ENCODE assay signal across 31 cellular contexts in the genomic region with DNA sequence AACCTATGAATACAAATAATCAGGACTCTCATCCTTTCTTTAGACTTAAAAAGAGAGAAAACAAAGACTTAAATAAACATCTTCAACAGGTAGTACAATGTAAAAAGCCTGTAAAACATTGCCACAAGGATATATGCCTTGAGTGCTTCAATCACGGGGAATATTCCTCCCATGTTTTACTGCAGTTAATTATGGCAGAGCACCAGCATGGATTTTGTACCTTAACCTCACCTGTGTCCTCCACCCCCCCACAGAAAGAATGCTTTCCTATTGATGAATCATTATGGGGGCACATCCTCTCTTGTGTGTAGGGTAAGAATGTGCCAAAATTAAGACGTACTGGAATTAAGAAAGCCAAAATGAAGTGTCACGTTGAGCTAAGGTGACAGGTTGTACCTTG.
"Had no signal": no experiment of that assay in that cellular context is flagged by ENCODE, and none has a peak within 500 bp of the region (broad histone marks: within the 10 kb centered on the region; RNA-seq: fewer than 3 reads in every experiment).

No MANE protein-coding gene starts in this region.

- H3K27ac ChIP-seq: ascending aorta, cardiac muscle cell, coronary artery, dorsolateral prefrontal cortex, WERI-Rb-1 had no signal

- FAIRE-seq: frontal cortex had no signal

- H3K4me1 ChIP-seq: ascending aorta, breast epithelium had no signal

- H3K9me3 ChIP-seq: ascending aorta, breast epithelium had no signal

- H3K36me3 ChIP-seq: ascending aorta, breast epithelium, cardiac muscle cell, WERI-Rb-1 had no signal

- DNase-seq: activated B cell treated with CpG ODN at 0.5 μM for 24 hours; activated CD4-positive, alpha-beta memory T cell treated with anti-CD3 and anti-CD28 coated beads for 36 hours; activated CD4-positive, alpha-beta T cell treated with anti-CD3 and anti-CD28 coated beads for 48 hours; activated CD4-positive, alpha-beta T cell treated with anti-CD3 and anti-CD28 coated beads, Interleukin-2, amount 50 U/mL, for 1 hour; activated CD8-positive, alpha-beta memory T cell treated with anti-CD3 and anti-CD28 coated beads, Interleukin-2, amount 10 ng/mL, durations not matched to agents 7 days and 5 days; activated CD8-positive, alpha-beta memory T cell treated with anti-CD3 and anti-CD28 coated beads, Interleukin-2, amount 50 U/mL, for 4 hours; activated CD8-positive, alpha-beta T cell treated with anti-CD3 and anti-CD28 coated beads, Interleukin-2, amount 10 ng/mL, durations not matched to agents 7 days and 5 days; activated gamma-delta T cell; activated naive CD4-positive, alpha-beta T cell; activated naive CD4-positive, alpha-beta T cell treated with anti-CD3 and anti-CD28 coated beads, Interleukin-2, amount 10 ng/mL, durations not matched to agents 7 days and 5 days; activated naive CD8-positive, alpha-beta T cell treated with anti-CD3 and anti-CD28 coated beads, Interleukin-2, amount 10 ng/mL, durations not matched to agents 7 days and 5 days; activated T-cell treated with anti-CD3 and anti-CD28 coated beads, Interleukin-2, amount 50 U/mL, for 1 hour; activated T-cell treated with anti-CD3 and anti-CD28 coated beads, Interleukin-2, amount 50 U/mL, for 72 hours; central memory CD4-positive, alpha-beta T cell; cerebellar nuclear complex; dorsolateral prefrontal cortex; effector memory CD4-positive, alpha-beta T cell; endodermal cell; foreskin fibroblast; SW 1271; T-cell; T-helper 9 cell; WERI-Rb-1 had no signal

- ATAC-seq: activated CD4-positive, CD25-positive, alpha-beta regulatory T cell treated with anti-CD3 and anti-CD28 coated beads, Interleukin-2, amount 50 U/mL, for 24 hours; activated CD8-positive, alpha-beta memory T cell treated with anti-CD3 and anti-CD28 coated beads, Interleukin-2, amount 10 ng/mL, durations not matched to agents 7 days and 5 days; activated CD8-positive, alpha-beta T cell treated with anti-CD3 and anti-CD28 coated beads, Interleukin-2, amount 10 ng/mL, durations not matched to agents 7 days and 5 days; activated naive CD4-positive, alpha-beta T cell treated with anti-CD3 and anti-CD28 coated beads, Interleukin-2, amount 50 U/mL, for 72 hours; activated T-cell treated with anti-CD3 and anti-CD28 coated beads, Interleukin-2, amount 50 U/mL, for 72 hours; esophagus mucosa; T-cell had no signal

- H3K4me3 ChIP-seq: ascending aorta, breast epithelium, cardiac muscle cell, coronary artery, dorsolateral prefrontal cortex had no signal

- H3K27me3 ChIP-seq: ascending aorta, breast epithelium, cardiac muscle cell, dorsolateral prefrontal cortex had no signal
